In genomic region chr1:19445417-19446342, GRCh38 we compare ENCODE assay signal across 9 cellular contexts. TPM values are rescaled to one million over a fixed set of nuclear protein-coding genes. Genes with fewer than 3 reads are reported as not detected.
DNase-seq lines count a peak whose midpoint lies in the region; ATAC-seq and TF ChIP-seq lines count a peak whose summit lies in the region.
"Had no signal": no experiment of that assay in that cellular context is flagged by ENCODE, and none has a peak within 500 bp of the region (broad histone marks: within the 10 kb centered on the region; RNA-seq: fewer than 3 reads in every experiment).

No MANE protein-coding gene starts in this region.

- H3K9me3 Mint-ChIP-seq in CD8-positive, alpha-beta T cell, result no peaks in the 10 kb centered on the region
- H3K9me3 Mint-ChIP-seq in mesothelial cell of epicardium, result no peaks in the 10 kb centered on the region

- H3K36me3 ChIP-seq in CD8-positive, alpha-beta T cell (ENCODE audit: insufficient read depth, low read length), result peaks cover 3% of the 10 kb centered on the region

- H3K27me3 ChIP-seq in CD8-positive, alpha-beta T cell (ENCODE audit: insufficient read depth, low read length), result no peaks in the 10 kb centered on the region

- no peak overlapping the region for H3K4me3 ChIP-seq in CD8-positive, alpha-beta T cell (ENCODE audit: low read depth, low read length)
- no peak overlapping the region for H3K4me3 ChIP-seq in cardiac fibroblast (replicated peaks in 1 of 2; ENCODE audit: low read depth in 2 of 2, low read length in 2 of 2)

- H3K27me3 Mint-ChIP-seq in CD8-positive, alpha-beta T cell (ENCODE audit: low read depth), result no peaks in the 10 kb centered on the region
- H3K27me3 Mint-ChIP-seq in mesothelial cell of epicardium (ENCODE audit: low read depth), result no peaks in the 10 kb centered on the region

- peaks cover 56% of the 10 kb centered on the region for H3K36me3 Mint-ChIP-seq in CD8-positive, alpha-beta T cell
- H3K36me3 Mint-ChIP-seq in mesothelial cell of epicardium, result no peaks in the 10 kb centered on the region

- H3K4me1 ChIP-seq in CD8-positive, alpha-beta T cell (ENCODE audit: insufficient read depth, low read length), result peaks cover 73% of the 10 kb centered on the region

- no peak overlapping the region for H3K27ac ChIP-seq in CD8-positive, alpha-beta T cell (ENCODE audit: low read depth, low read length)
- H3K27ac ChIP-seq: KMS-11 had no signal

- POLR2A ChIA-PET in CD8-positive, alpha-beta T cell (lab: Charles Lee), result no interaction called here

- peak; percentile 56 for ATAC-seq in CD8-positive, alpha-beta T cell
- ATAC-seq in GM19395 (IDR thresholded peaks at IDR 0.05; ENCODE audit: unreplicated experiment), result no peak

- H3K4me3 Mint-ChIP-seq in CD8-positive, alpha-beta T cell, result peak overlapping the region; percentile 56
- peak overlapping the region; percentile 16 for H3K4me3 Mint-ChIP-seq in mesothelial cell of epicardium

- peak overlapping the region; percentile 66 for H3K27ac Mint-ChIP-seq in CD8-positive, alpha-beta T cell
- peak overlapping the region; percentile 85 for H3K27ac Mint-ChIP-seq in mesothelial cell of epicardium

- H3K4me1 Mint-ChIP-seq in CD8-positive, alpha-beta T cell (ENCODE audit: low read depth), result peaks cover 87% of the 10 kb centered on the region
- H3K4me1 Mint-ChIP-seq in mesothelial cell of epicardium, result peaks cover 57% of the 10 kb centered on the region

- H3K9me3 ChIP-seq in CD8-positive, alpha-beta T cell (ENCODE audit: low read length), result no peaks in the 10 kb centered on the region

- intact Hi-C loops in CD8-positive, alpha-beta T cell (cut with DNase I, micrococcal nuclease), result loop anchor here (5.0 kb wide), 1 partner anchor 37 kb away; no protein-coding TSS in a partner anchor

- CTCF ChIA-PET in CD8-positive, alpha-beta T cell (lab: Charles Lee), result interaction anchor here (0.6 to 2.9 kb wide), 8 partner anchors 9 to 139 kb away, joined by 3 to 8 read pairs (median 3); no protein-coding TSS in a partner anchor

- no peak for DNase-seq in CD8-positive, alpha-beta T cell
- DNase-seq in LHCN-M2 (ENCODE audit: low read depth) (peak; percentile 60), cardiac fibroblast (ENCODE audit: low read depth in 2 of 2) (no peak), mesothelial cell of epicardium (ENCODE audit: low spot score in 2 of 2, unreplicated experiment in 2 of 2) (no peak), NCI-H1105 treated with DMSO at 0.1 percent for 48 hours (lab: John Stamatoyannopoulos, UW) (no peak), anterior cingulate cortex (lab: John Stamatoyannopoulos, UW) (no peak)
- no peak for DNase-seq in central memory CD4-positive, alpha-beta T cell

- no peak for TF ChIP-seq CTCF in CD8-positive, alpha-beta T cell (IDR thresholded peaks at IDR 0.05)
- TF ChIP-seq CTCF in cardiac fibroblast (IDR thresholded peaks at IDR 0.05; ENCODE audit: low read depth, low read length) (peak; percentile 41), mesothelial cell of epicardium (IDR thresholded peaks at IDR 0.05; ENCODE audit: unreplicated experiment) (peak; percentile 5)

RNA-seq across cellular contexts. Expression of gene CAPZB, which starts 39.7 kb away (rescaled TPM):
- total RNA-seq in CD8-positive, alpha-beta T cell, result 100 to 1,000 TPM; 145 to 151 TPM
- 97.1 and 134 TPM in 2 replicates for total RNA-seq in LHCN-M2 (2014; rRNA removed)
- 454 TPM for polyA plus RNA-seq in LHCN-M2 (2012)
- total RNA-seq in mesothelial cell of epicardium, result 192 to 209 TPM (median 204 TPM) in 3 replicates
